10 cellular contexts compared by ENCODE assay signal in the genomic region with DNA sequence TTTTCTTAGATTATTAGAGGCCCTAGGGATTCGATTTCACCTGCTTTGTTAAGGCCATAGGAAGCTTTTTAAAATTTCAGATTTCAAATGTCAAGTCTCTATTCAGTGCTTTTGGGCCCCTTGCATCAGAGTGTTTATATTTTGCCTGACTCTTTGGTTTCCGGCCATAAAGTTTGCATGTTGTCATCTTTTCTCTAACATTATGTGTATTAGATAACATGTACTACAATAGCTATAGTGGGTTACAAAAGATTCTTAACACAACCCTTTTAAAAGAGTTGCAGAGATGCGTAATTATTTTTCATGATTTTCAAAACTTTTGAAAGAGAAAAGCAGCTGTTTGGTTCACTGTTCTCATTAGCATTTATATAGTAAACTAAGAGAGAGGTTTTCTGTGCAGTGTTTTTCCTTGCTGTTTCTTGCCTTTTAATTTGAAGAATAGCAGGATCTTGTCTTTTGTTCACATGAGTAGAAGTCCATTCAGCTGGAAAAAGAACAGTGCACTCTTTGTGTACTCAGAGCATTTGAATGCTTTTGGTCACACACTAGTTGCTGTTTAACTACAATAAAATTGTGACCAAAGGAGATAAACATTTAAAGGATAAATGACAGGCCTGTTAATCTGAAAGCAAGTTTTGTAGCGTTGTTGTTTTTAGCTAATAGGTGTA. TPM values are rescaled to one million over a fixed set of nuclear protein-coding genes. Genes with fewer than 3 reads are reported as not detected.
A peak's percentile ranks its signal among the peaks of the same experiment; 100 is the strongest.
DNase-seq lines count a peak whose midpoint lies in the region; ATAC-seq and TF ChIP-seq lines count a peak whose summit lies in the region.
"Had no signal": no experiment of that assay in that cellular context is flagged by ENCODE, and none has a peak within 500 bp of the region (broad histone marks: within the 10 kb centered on the region; RNA-seq: fewer than 3 reads in every experiment).

No MANE protein-coding gene starts in this region.

- CTCF ChIA-PET in PC-9 (lab: Charles Lee): no interaction called here

- 0 out of 2 replicates have a peak overlapping the region, but pooled peaks have one; percentile 7 for H3K9ac ChIP-seq in GM23248
- peak overlapping the region; percentile 32; the same call in 1 of the 2 replicates for H3K9ac ChIP-seq in OCI-LY1 (ENCODE audit: low read length)

- in situ Hi-C loops in GM23248 (cut with MboI): no loop called here

- no peak for TF ChIP-seq POLR2A in erythroblast (IDR thresholded peaks at IDR 0.05; ENCODE audit: low read length)

- H3K9me2 ChIP-seq in GM23248 (ENCODE audit: insufficient read depth) (no peaks in the 10 kb centered on the region), OCI-LY1 (ENCODE audit: low read depth, low read length) (no peaks in the 10 kb centered on the region), PC-9 (ENCODE audit: insufficient read depth) (no peaks in the 10 kb centered on the region)

- H3K4me1 ChIP-seq in GM23248 (ENCODE audit: insufficient read depth) (peaks cover 41% of the 10 kb centered on the region), OCI-LY1 (ENCODE audit: insufficient read depth, low read length, severe bottlenecking) (peaks cover 27% of the 10 kb centered on the region), PC-9 (replicated peaks; ENCODE audit: insufficient read depth) (no peaks in the 10 kb centered on the region)

- H3K4me2 ChIP-seq in GM23248 (ENCODE audit: unreplicated experiment) (peak overlapping the region; percentile 13), OCI-LY1 (ENCODE audit: low read length) (peak overlapping the region; percentile 52; the same call in 1 of the 2 replicates), PC-9 (no peak overlapping the region)

- WGBS in GM23248 (ENCODE audit: low coverage in 1 of 2, low lambda C conversion rate in 2 of 2, missing lambda C conversion rate in 2 of 2), 2 experiments: 77 to 80% methylated on average over 4 of the region's 4 CpGs

- peaks cover 17% of the 10 kb centered on the region; the same call in 1 of the 2 replicates for H3F3A ChIP-seq in GM23248 (ENCODE audit: insufficient read depth)
- H3F3A ChIP-seq in OCI-LY1 (ENCODE audit: insufficient read depth, low read length): no peaks in the 10 kb centered on the region
- H3F3A ChIP-seq in PC-9 (ENCODE audit: insufficient read depth, low read depth): no peaks in the 10 kb centered on the region

- H3K4me3 ChIP-seq in GM23248 (no peak overlapping the region), OCI-LY1 (ENCODE audit: low read depth, low read length, poor library complexity, severe bottlenecking) (no peak overlapping the region), PC-9 (no peak overlapping the region)
- H3K4me3 ChIP-seq: tibial nerve had no signal

- POLR2A ChIA-PET in PC-9 (lab: Charles Lee; ENCODE audit: unreplicated experiment): no interaction called here

- DNase-seq in GM23248 (no peak), foreskin melanocyte (peak; percentile 78), renal cortical epithelial cell (ENCODE audit: low read depth) (peak; percentile 99), NCI-H446 treated with DMSO at 0.1 percent for 48 hours (lab: John Stamatoyannopoulos, UW) (no peak), erythroblast (lab: John Stamatoyannopoulos, UW) (no peak), PC-9 (no peak)
- DNase-seq: cortex of kidney had no signal

- TF ChIP-seq CTCF in OCI-LY1 (IDR thresholded peaks at IDR 0.05; ENCODE audit: low read length) (no peak), PC-9 (conservative IDR thresholded peaks at IDR 0.05) (no peak)

- H3K27ac ChIP-seq in GM23248 (no peak overlapping the region), OCI-LY1 (ENCODE audit: low read depth, low read length, poor library complexity, severe bottlenecking) (peak overlapping the region; percentile 21), PC-9 (no peak overlapping the region)

- H3K9me3 ChIP-seq in GM23248 (ENCODE audit: low read depth) (no peaks in the 10 kb centered on the region), OCI-LY1 (ENCODE audit: low read length) (no peaks in the 10 kb centered on the region), PC-9 (ENCODE audit: insufficient read depth, low read depth) (no peaks in the 10 kb centered on the region)
- H3K9me3 ChIP-seq: tibial nerve had no signal

- H2AFZ ChIP-seq in GM23248 (no peak overlapping the region), OCI-LY1 (ENCODE audit: low read length) (no peak overlapping the region), PC-9 (no peak overlapping the region)

- intact Hi-C loops in PC-9 (cut with micrococcal nuclease; ENCODE audit: unreplicated experiment): no loop called here

- peaks cover 99% of the 10 kb centered on the region for H3K79me2 ChIP-seq in GM23248 (ENCODE audit: insufficient read depth)
- no peaks in the 10 kb centered on the region for H3K79me2 ChIP-seq in OCI-LY1 (ENCODE audit: insufficient read depth, low read length)
- H3K79me2 ChIP-seq in PC-9 (ENCODE audit: low read depth): peaks cover 5% of the 10 kb centered on the region

- H4K20me1 ChIP-seq in GM23248 (ENCODE audit: insufficient read depth): no peaks in the 10 kb centered on the region
- no peaks in the 10 kb centered on the region for H4K20me1 ChIP-seq in OCI-LY1 (ENCODE audit: insufficient read depth, low read length)
- no peaks in the 10 kb centered on the region for H4K20me1 ChIP-seq in PC-9 (ENCODE audit: insufficient read depth)

- H3K27me3 ChIP-seq in GM23248 (replicated peaks; ENCODE audit: insufficient read depth) (no peaks in the 10 kb centered on the region), OCI-LY1 (ENCODE audit: insufficient read depth, low read length) (no peaks in the 10 kb centered on the region), PC-9 (ENCODE audit: insufficient read depth, low read depth) (no peaks in the 10 kb centered on the region)
- H3K27me3 ChIP-seq: tibial nerve had no signal

- H3K36me3 ChIP-seq in GM23248 (ENCODE audit: low read depth): no peaks in the 10 kb centered on the region
- no peaks in the 10 kb centered on the region for H3K36me3 ChIP-seq in OCI-LY1 (ENCODE audit: insufficient read depth, low read length)
- H3K36me3 ChIP-seq in PC-9 (ENCODE audit: low read depth): no peaks in the 10 kb centered on the region
- H3K36me3 ChIP-seq: tibial nerve had no signal

- no TSS peak for BruUV-seq in PC-9 (replicated peaks; lab: Mats Ljungman, UMichigan)

- no peak for ATAC-seq in HG03378 (IDR thresholded peaks at IDR 0.05; ENCODE audit: unreplicated experiment)

RNA-seq across cellular contexts. Expression of gene FTO, which starts 52.5 kb away (rescaled TPM):
- total RNA-seq in GM23248 (2014; rRNA removed; shearing (Covaris generic)): 99.2 and 118 TPM in 2 replicates
- 84.2 and 85.3 TPM in 2 replicates for polyA plus RNA-seq in GM23248 (2016; fragmentation: Nextera tagmentation; extraction: Ambion mirVana)
- 65.1 and 196 TPM in 2 replicates for total RNA-seq in renal cortical epithelial cell
- 49.2 and 58.1 TPM in 2 replicates for total RNA-seq in PC-9 (2021)

RNA-seq across cellular contexts. Expression of gene RPGRIP1L, which starts 52.8 kb away (rescaled TPM):
- 16.3 and 19.0 TPM in 2 replicates for total RNA-seq in GM23248 (2014; rRNA removed; shearing (Covaris generic))
- polyA plus RNA-seq in GM23248 (2016; fragmentation: Nextera tagmentation; extraction: Ambion mirVana): 16.8 and 17.6 TPM in 2 replicates
- 11.6 and 24.2 TPM in 2 replicates for total RNA-seq in renal cortical epithelial cell
- total RNA-seq in PC-9 (2021): 8.1 and 14.0 TPM in 2 replicates

Comparison
In these comparisons a context has a peak if more than half of its experiments do, and no peak if none do; other contexts are left out.
1. DNase-seq: peak in foreskin melanocyte (single experiment) and renal cortical epithelial cell (single experiment); none in GM23248 (single experiment), NCI-H446 treated with DMSO at 0.1 percent for 48 hours (single experiment), erythroblast (0 of 2) and PC-9 (0 of 2).